In the genomic region with DNA sequence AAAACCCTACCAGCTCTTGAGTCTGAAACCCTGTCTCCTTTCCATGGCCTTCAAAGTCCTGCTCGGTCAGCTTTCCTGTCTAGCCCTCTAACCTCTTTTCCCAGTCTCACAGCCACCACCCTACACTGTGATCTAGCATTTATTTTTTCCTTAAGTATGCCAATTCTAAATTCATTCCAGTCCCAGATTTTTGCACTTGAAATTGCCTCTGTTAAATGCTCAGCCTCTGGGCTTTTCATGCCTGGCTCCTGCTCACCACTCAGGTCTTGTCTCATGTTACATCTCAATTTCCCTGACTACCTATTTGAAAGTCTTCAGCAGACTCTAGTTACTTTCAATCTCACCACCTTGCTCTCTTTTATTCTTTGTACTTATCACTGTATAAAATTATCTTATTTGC, we compare ENCODE assay signal across 38 cellular contexts.
A peak's percentile ranks its signal among the peaks of the same experiment; 100 is the strongest.
DNase-seq lines count a peak whose midpoint lies in the region; ATAC-seq, FAIRE-seq and TF ChIP-seq lines count a peak whose summit lies in the region.
"Had no signal": no experiment of that assay in that cellular context is flagged by ENCODE, and none has a peak within 500 bp of the region (broad histone marks: within the 10 kb centered on the region; RNA-seq: fewer than 3 reads in every experiment).

No MANE protein-coding gene starts in this region.

- no peaks in the 10 kb centered on the region for H3K36me3 ChIP-seq in astrocyte (ENCODE audit: insufficient read depth, low read length)
- H3K36me3 ChIP-seq in keratinocyte (ENCODE audit: control insufficient read depth in 2 of 2, extremely low read depth in 1 of 2, insufficient read depth in 2 of 2, low read length in 2 of 2), result no peaks in the 10 kb centered on the region
- H3K36me3 ChIP-seq: prostate gland, sigmoid colon, stomach, vagina had no signal

- no peak for ATAC-seq in HG02588 (IDR thresholded peaks at IDR 0.05; ENCODE audit: unreplicated experiment)
- ATAC-seq: activated CD8-positive, alpha-beta memory T cell treated with anti-CD3 and anti-CD28 coated beads, Interleukin-2, amount 10 ng/mL, durations not matched to agents 7 days and 5 days; effector memory CD8-positive, alpha-beta T cell; Panc1 had no signal

- H2AFZ ChIP-seq in astrocyte (ENCODE audit: low read depth, low read length), result no peak overlapping the region
- H2AFZ ChIP-seq in keratinocyte (ENCODE audit: control insufficient read depth, low read length), result peak overlapping the region; percentile 27

- H3K27ac ChIP-seq in astrocyte (ENCODE audit: low read depth, low read length) (no peak overlapping the region), keratinocyte (ENCODE audit: control insufficient read depth, insufficient read depth, low read length) (no peak overlapping the region)
- H3K27ac ChIP-seq: coronary artery, prostate gland, sigmoid colon, stomach, vagina had no signal

- H4K20me1 ChIP-seq in astrocyte (ENCODE audit: insufficient read depth, low read length) (no peaks in the 10 kb centered on the region), keratinocyte (ENCODE audit: control insufficient read depth, extremely low read depth, insufficient read depth, low read length) (no peaks in the 10 kb centered on the region)

- peaks cover 30% of the 10 kb centered on the region for H3K4me1 ChIP-seq in astrocyte (ENCODE audit: insufficient read depth, low read length)
- peaks cover 30% of the 10 kb centered on the region for H3K4me1 ChIP-seq in keratinocyte (ENCODE audit: control insufficient read depth, extremely low read depth, insufficient read depth, low read length)
- H3K4me1 ChIP-seq: prostate gland, sigmoid colon, stomach, vagina had no signal

- TF ChIP-seq POLR2A in H54 (IDR thresholded peaks at IDR 0.05; ENCODE audit: low read depth, low read length), result no peak

- H3K9me3 ChIP-seq in astrocyte (ENCODE audit: insufficient read depth, low read depth, low read length) (no peaks in the 10 kb centered on the region), keratinocyte (ENCODE audit: control insufficient read depth, low read depth, low read length) (no peaks in the 10 kb centered on the region)
- H3K9me3 ChIP-seq: prostate gland, sigmoid colon, stomach, vagina had no signal

- H3K4me1 Mint-ChIP-seq in astrocyte (ENCODE audit: low read depth, unreplicated experiment), result peaks cover 41% of the 10 kb centered on the region
- H3K4me1 Mint-ChIP-seq: activated B cell treated with CpG ODN at 0.5 μM for 24 hours; CD8-positive, alpha-beta memory T cell; naive B cell had no signal

- dilution Hi-C loops in keratinocyte (cut with MboI; ENCODE audit: extremely low pct_ligation_motif_present, low sequenced_read_pairs), result no loop called here

- no peak overlapping the region for H3K4me3 Mint-ChIP-seq in astrocyte (ENCODE audit: unreplicated experiment)
- H3K4me3 Mint-ChIP-seq: activated B cell treated with CpG ODN at 0.5 μM for 24 hours; activated CD8-positive, alpha-beta memory T cell treated with anti-CD3 and anti-CD28 coated beads, Interleukin-2, amount 10 ng/mL, durations not matched to agents 7 days and 5 days; activated naive CD8-positive, alpha-beta T cell treated with anti-CD3 and anti-CD28 coated beads, Interleukin-2, amount 10 ng/mL, durations not matched to agents 7 days and 5 days; CD8-positive, alpha-beta memory T cell; effector memory CD8-positive, alpha-beta T cell; mesothelial cell of epicardium; naive B cell had no signal

- H3K27me3 ChIP-seq in astrocyte (ENCODE audit: insufficient read depth, low read length), result no peaks in the 10 kb centered on the region
- H3K27me3 ChIP-seq in keratinocyte (ENCODE audit: control insufficient read depth, extremely low read depth, insufficient read depth, low read length), result no peaks in the 10 kb centered on the region
- H3K27me3 ChIP-seq: sigmoid colon, stomach, vagina had no signal

- no peak overlapping the region for H3K9ac ChIP-seq in astrocyte (ENCODE audit: low read length)
- no peak overlapping the region for H3K9ac ChIP-seq in keratinocyte (ENCODE audit: control insufficient read depth, extremely low read depth, insufficient read depth, low read length)

- H3K36me3 Mint-ChIP-seq in astrocyte (ENCODE audit: low read depth, unreplicated experiment), result no peaks in the 10 kb centered on the region
- H3K36me3 Mint-ChIP-seq: activated CD8-positive, alpha-beta memory T cell treated with anti-CD3 and anti-CD28 coated beads, Interleukin-2, amount 10 ng/mL, durations not matched to agents 7 days and 5 days; activated naive CD8-positive, alpha-beta T cell treated with anti-CD3 and anti-CD28 coated beads, Interleukin-2, amount 10 ng/mL, durations not matched to agents 7 days and 5 days; CD8-positive, alpha-beta memory T cell; mesothelial cell of epicardium; naive B cell had no signal

- H3K4me2 ChIP-seq in astrocyte (ENCODE audit: low read length) (no peak overlapping the region), keratinocyte (ENCODE audit: control insufficient read depth, extremely low read depth, insufficient read depth, low read depth, low read length) (no peak overlapping the region)

- H3K4me3 ChIP-seq in AG10803 (ENCODE audit: low read length), result no peak overlapping the region
- H3K4me3 ChIP-seq in astrocyte (ENCODE audit: insufficient read depth, low read depth, low read length), result no peak overlapping the region
- no peak overlapping the region for H3K4me3 ChIP-seq in keratinocyte (ENCODE audit: control insufficient read depth in 2 of 3, extremely low read depth in 1 of 3, insufficient read depth in 2 of 3, low read depth in 1 of 3, low read length in 3 of 3)
- H3K4me3 ChIP-seq: coronary artery, prostate gland, sigmoid colon, stomach, vagina had no signal

- H3K27ac Mint-ChIP-seq in astrocyte (ENCODE audit: unreplicated experiment), result peak overlapping the region; percentile 77
- H3K27ac Mint-ChIP-seq: activated B cell treated with CpG ODN at 0.5 μM for 24 hours; activated CD8-positive, alpha-beta memory T cell treated with anti-CD3 and anti-CD28 coated beads, Interleukin-2, amount 10 ng/mL, durations not matched to agents 7 days and 5 days; activated naive CD8-positive, alpha-beta T cell treated with anti-CD3 and anti-CD28 coated beads, Interleukin-2, amount 10 ng/mL, durations not matched to agents 7 days and 5 days; CD8-positive, alpha-beta memory T cell; effector memory CD8-positive, alpha-beta T cell; mesothelial cell of epicardium; naive B cell had no signal

- H3K27me3 Mint-ChIP-seq in astrocyte (ENCODE audit: low read depth, unreplicated experiment), result no peaks in the 10 kb centered on the region
- H3K27me3 Mint-ChIP-seq: activated B cell treated with CpG ODN at 0.5 μM for 24 hours; activated CD8-positive, alpha-beta memory T cell treated with anti-CD3 and anti-CD28 coated beads, Interleukin-2, amount 10 ng/mL, durations not matched to agents 7 days and 5 days; CD8-positive, alpha-beta memory T cell; effector memory CD8-positive, alpha-beta T cell; naive B cell had no signal

- H3K79me2 ChIP-seq in astrocyte (ENCODE audit: insufficient read depth, low read length) (no peaks in the 10 kb centered on the region), keratinocyte (ENCODE audit: control insufficient read depth, insufficient read depth, low read length) (no peaks in the 10 kb centered on the region)

- TF ChIP-seq CTCF in AG10803 (conservative IDR thresholded peaks at IDR 0.05; ENCODE audit: low read length) (no peak), astrocyte (IDR thresholded peaks at IDR 0.05; ENCODE audit: insufficient read depth, low read depth, low read length) (no peak), keratinocyte (optimal IDR thresholded peaks at IDR 0.05 in 1 of 3, IDR thresholded peaks at IDR 0.05 in 1 of 3, conservative IDR thresholded peaks at IDR 0.05 in 1 of 3; ENCODE audit: extremely low read depth in 1 of 3, insufficient read depth in 2 of 3, low read length in 3 of 3) (no peak)

- peak; percentile 48 for FAIRE-seq in H54 (lab: Jason Lieb, UNC)
- FAIRE-seq in astrocyte (lab: Jason Lieb, UNC), result no peak
- FAIRE-seq in keratinocyte (lab: Jason Lieb, UNC), result no peak
- FAIRE-seq: G401.6, kidney had no signal

- DNase-seq in AG10803 (ENCODE audit: low read depth), result peak; percentile 13
- DNase-seq in H54 (ENCODE audit: insufficient read length, low spot score), result no peak
- no peak for DNase-seq in astrocyte (ENCODE audit: low read depth)
- no peak for DNase-seq in keratinocyte (ENCODE audit: low read depth, low spot score)
- no peak for DNase-seq in SKM-1 (lab: John Stamatoyannopoulos, UW; ENCODE audit: unreplicated experiment)
- no peak for DNase-seq in Ammon's horn (ENCODE audit: low spot score)
- no peak for DNase-seq in stimulated activated CD4-positive, alpha-beta T cell treated with anti-CD3 and anti-CD28 coated beads, Interleukin-2, amount 100 ng/mL, for 24 hours
- DNase-seq: ACHN; activated B cell treated with CpG ODN at 0.5 μM for 24 hours; activated CD4-positive, alpha-beta T cell treated with anti-CD3 and anti-CD28 coated beads, Interleukin-2, amount 50 U/mL, for 1 hour; activated CD8-positive, alpha-beta memory T cell treated with anti-CD3 and anti-CD28 coated beads, Interleukin-2, amount 10 ng/mL, durations not matched to agents 7 days and 5 days; activated gamma-delta T cell treated with Interleukin-2 at 50 U/mL for 16 hours; activated naive CD8-positive, alpha-beta T cell treated with anti-CD3 and anti-CD28 coated beads, Interleukin-2, amount 10 ng/mL, durations not matched to agents 7 days and 5 days; activated T-cell treated with anti-CD3 and anti-CD28 coated beads, Interleukin-2, amount 50 U/mL, for 48 hours; aorta; CD8-positive, alpha-beta memory T cell; DMS153; effector memory CD8-positive, alpha-beta T cell; GOT3; kidney; naive B cell; NCI-H1092 treated with DMSO at 0.1 percent for 48 hours; NCI-H187 treated with DMSO at 0.1 percent for 48 hours; NCI-H526 treated with DMSO at 0.1 percent for 48 hours; SIG-M5; sigmoid colon; stimulated activated CD4-positive, alpha-beta T cell treated with anti-CD3 and anti-CD28 coated beads, Interleukin-12 subunit alpha, Interleukin-12 subunit beta, amount 100 ng/mL, for 4 hours; stimulated activated CD4-positive, alpha-beta T cell treated with anti-CD3 and anti-CD28 coated beads, Interleukin-4, amount 100 ng/mL, for 1 hour; stomach; SW 1271; T1000 had no signal

- no peaks in the 10 kb centered on the region for H3K9me1 ChIP-seq in keratinocyte (ENCODE audit: control insufficient read depth, extremely low read depth, insufficient read depth, low read length)

- H3K9me3 Mint-ChIP-seq in astrocyte (ENCODE audit: unreplicated experiment), result no peaks in the 10 kb centered on the region
- H3K9me3 Mint-ChIP-seq: activated B cell treated with CpG ODN at 0.5 μM for 24 hours; activated naive CD8-positive, alpha-beta T cell treated with anti-CD3 and anti-CD28 coated beads, Interleukin-2, amount 10 ng/mL, durations not matched to agents 7 days and 5 days; CD8-positive, alpha-beta memory T cell; mesothelial cell of epicardium; naive B cell had no signal
